In the genomic region with DNA sequence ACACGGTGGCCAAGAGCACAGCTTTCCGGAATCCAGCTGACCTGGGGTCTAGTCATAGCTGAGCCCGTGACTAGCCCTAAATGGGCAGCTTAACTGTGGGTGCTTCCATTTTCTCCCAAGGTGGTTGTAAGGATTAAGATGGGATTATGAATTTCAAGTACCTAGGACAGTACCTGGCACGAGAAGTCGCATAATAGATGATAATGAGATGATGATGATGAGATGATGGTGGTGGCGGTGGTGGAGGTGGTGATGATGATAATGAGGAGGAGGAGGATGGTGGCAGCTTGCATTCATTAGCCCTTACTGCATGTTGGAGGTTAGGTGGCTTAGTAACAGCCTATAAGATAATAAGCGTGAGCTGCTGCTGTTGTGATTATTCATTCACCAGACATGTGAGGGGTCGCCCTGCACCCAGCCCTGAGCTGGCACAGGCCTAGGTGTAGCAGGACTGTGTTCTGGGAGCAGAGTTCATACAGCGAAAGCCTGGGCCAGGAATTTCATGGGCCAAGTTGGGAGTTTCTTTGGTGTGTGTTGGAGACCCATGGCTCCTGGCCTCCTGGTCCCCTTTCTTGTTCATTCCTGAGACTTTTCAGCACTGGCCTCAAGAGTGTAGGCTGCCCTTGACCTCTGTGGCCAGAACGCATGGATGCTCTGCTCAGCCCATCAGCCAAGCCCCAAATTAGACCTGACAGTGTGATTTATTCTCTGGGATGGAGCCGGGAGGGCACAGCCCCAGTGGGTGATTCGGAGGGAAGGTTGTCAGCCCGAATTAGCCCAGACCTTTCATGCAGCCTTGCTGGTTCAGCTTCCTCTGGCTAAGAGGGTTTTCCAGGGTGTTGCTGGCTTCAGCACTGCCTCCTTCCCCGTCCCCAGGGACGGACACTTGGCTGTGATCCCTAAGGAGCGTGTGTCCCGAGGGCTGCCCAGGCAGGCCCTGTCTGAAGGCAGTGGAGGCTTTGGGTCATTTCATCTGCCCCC, we compare ENCODE assay signal across 10 cellular contexts.
DNase-seq lines count a peak whose midpoint lies in the region; ATAC-seq and TF ChIP-seq lines count a peak whose summit lies in the region.
"Had no signal": no experiment of that assay in that cellular context is flagged by ENCODE, and none has a peak within 500 bp of the region (broad histone marks: within the 10 kb centered on the region; RNA-seq: fewer than 3 reads in every experiment).

No MANE protein-coding gene starts in this region.

- peaks cover 9% of the 10 kb centered on the region for H3K9me3 Mint-ChIP-seq in Caco-2 (ENCODE audit: unreplicated experiment)

- H3K9me3 ChIP-seq in Caco-2 = no peaks in the 10 kb centered on the region
- no peaks in the 10 kb centered on the region for H3K9me3 ChIP-seq in MG63
- H3K9me3 ChIP-seq in osteoblast (ENCODE audit: low read depth, low read length) = no peaks in the 10 kb centered on the region
- H3K9me3 ChIP-seq: upper lobe of left lung had no signal

- peaks cover 60% of the 10 kb centered on the region for H3K36me3 Mint-ChIP-seq in Caco-2 (ENCODE audit: insufficient read depth, unreplicated experiment)

- H3K27me3 Mint-ChIP-seq in Caco-2 (ENCODE audit: insufficient read depth, unreplicated experiment) = no peaks in the 10 kb centered on the region

- H3K36me3 ChIP-seq in Caco-2 (ENCODE audit: control insufficient read depth, insufficient read depth, low read length) = peaks cover under 1% of the 10 kb centered on the region; the same call in 1 of the 2 replicates
- H3K36me3 ChIP-seq in MG63 = no peaks in the 10 kb centered on the region; the same call in 1 of the 2 replicates
- H3K36me3 ChIP-seq in osteoblast (ENCODE audit: insufficient read depth, low read length) = peaks cover 1% of the 10 kb centered on the region
- H3K36me3 ChIP-seq: upper lobe of left lung had no signal

- POLR2A ChIA-PET in Caco-2 (lab: Charles Lee) = no interaction called here

- ATAC-seq in GM18909 (IDR thresholded peaks at IDR 0.05; ENCODE audit: poor library complexity, unreplicated experiment) (no peak), HG02678 (IDR thresholded peaks at IDR 0.05; ENCODE audit: unreplicated experiment) (no peak), GM19455 (IDR thresholded peaks at IDR 0.05; ENCODE audit: unreplicated experiment) (no peak)

- H3K4me3 Mint-ChIP-seq in Caco-2 (ENCODE audit: unreplicated experiment) = no peak overlapping the region

- H3K27ac ChIP-seq in osteoblast (ENCODE audit: low read depth, low read length) = peak overlapping the region; percentile 97
- H3K27ac ChIP-seq: upper lobe of left lung had no signal

- intact Hi-C loops in Caco-2 (cut with micrococcal nuclease; ENCODE audit: unreplicated experiment) = no loop called here

- CTCF ChIA-PET in Caco-2 (lab: Charles Lee) = interaction anchor here (0.5 kb wide), 1 partner anchor 113 kb away, joined by 3 read pairs; no protein-coding TSS in a partner anchor

- H3K27ac Mint-ChIP-seq in Caco-2 (ENCODE audit: unreplicated experiment) = peak overlapping the region; percentile 5

- BruUV-seq in Caco-2 (replicated peaks; lab: Mats Ljungman, UMichigan) = no TSS peak

- H3K27me3 ChIP-seq in Caco-2 (replicated peaks; ENCODE audit: control insufficient read depth, insufficient read depth, low read length) = no peaks in the 10 kb centered on the region
- H3K27me3 ChIP-seq in MG63 = no peaks in the 10 kb centered on the region
- no peaks in the 10 kb centered on the region for H3K27me3 ChIP-seq in osteoblast (ENCODE audit: insufficient read depth, low read length)
- H3K27me3 ChIP-seq: upper lobe of left lung had no signal

- peaks cover 15% of the 10 kb centered on the region for H3K4me1 Mint-ChIP-seq in Caco-2 (ENCODE audit: low read depth, unreplicated experiment)

- H2AFZ ChIP-seq in osteoblast (ENCODE audit: low read length) = no peak overlapping the region

- H3K79me2 ChIP-seq in osteoblast (ENCODE audit: insufficient read depth, low read length) = peaks cover 57% of the 10 kb centered on the region

- H3K4me2 ChIP-seq in osteoblast (ENCODE audit: insufficient read depth, low read length) = peak overlapping the region; percentile 47

- DNase-seq in Caco-2 (no peak), MG63 (peak; percentile 47), cardiac fibroblast (ENCODE audit: low read depth in 2 of 2) (peak; percentile 40 to 58), osteoblast (ENCODE audit: insufficient read length, low spot score, missing footprints) (no peak), NCI-H1417 treated with DMSO at 0.1 percent for 48 hours (lab: John Stamatoyannopoulos, UW) (no peak)
- DNase-seq: DMS79 had no signal

- H4K20me1 ChIP-seq in osteoblast (ENCODE audit: insufficient read depth, low read length) = no peaks in the 10 kb centered on the region

- no peak overlapping the region for H3K4me3 ChIP-seq in Caco-2 (ENCODE audit: low read depth, low read length)
- H3K4me3 ChIP-seq in MG63 = no peak overlapping the region
- no peak overlapping the region for H3K4me3 ChIP-seq in cardiac fibroblast (replicated peaks in 1 of 2; ENCODE audit: low read depth in 2 of 2, low read length in 2 of 2)
- no peak overlapping the region for H3K4me3 ChIP-seq in osteoblast (ENCODE audit: insufficient read depth, low read length)
- H3K4me3 ChIP-seq: upper lobe of left lung had no signal

- no peak for TF ChIP-seq CTCF in Caco-2 (IDR thresholded peaks at IDR 0.05; ENCODE audit: insufficient read depth in 1 of 2, low read depth in 1 of 2, low read length in 1 of 2, severe bottlenecking in 1 of 2, unreplicated experiment in 1 of 2)
- TF ChIP-seq CTCF in cardiac fibroblast (IDR thresholded peaks at IDR 0.05; ENCODE audit: low read depth, low read length) = no peak
- TF ChIP-seq CTCF in osteoblast (IDR thresholded peaks at IDR 0.05; ENCODE audit: extremely low read depth, low read depth, low read length) = no peak

- H3K4me1 ChIP-seq in Caco-2 = no peaks in the 10 kb centered on the region; the same call in 1 of the 2 replicates
- H3K4me1 ChIP-seq in osteoblast (ENCODE audit: insufficient read depth, low read length) = peaks cover 65% of the 10 kb centered on the region

Comparison
In these comparisons a context has a peak if more than half of its experiments do, and no peak if none do; other contexts are left out.
1. DNase-seq: peak in MG63 (single experiment) and cardiac fibroblast (2 of 2); none in Caco-2 (0 of 2), osteoblast (single experiment) and NCI-H1417 treated with DMSO at 0.1 percent for 48 hours (single experiment).